ENCODE assay signal across 8 cellular contexts in the genomic region with DNA sequence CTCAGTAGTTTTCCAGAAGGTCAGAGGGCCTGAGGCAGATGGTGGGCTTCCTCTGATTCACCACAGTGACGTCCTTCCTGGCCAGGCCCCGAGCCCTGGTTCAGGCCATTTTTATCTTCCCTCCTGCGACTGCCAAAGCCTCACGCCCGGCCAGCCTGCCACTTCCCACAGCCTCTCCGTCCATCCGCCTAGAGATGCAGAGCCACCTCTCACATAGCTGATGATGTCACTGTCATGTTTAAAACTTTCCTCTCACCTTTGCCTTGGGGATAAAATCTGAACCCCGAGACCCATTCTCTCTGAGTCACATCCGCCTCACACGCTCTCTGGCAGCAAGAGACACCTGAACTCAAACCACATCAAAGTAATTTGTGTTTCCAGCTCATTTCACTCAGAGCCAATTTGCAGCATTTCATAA.
DNase-seq lines count a peak whose midpoint lies in the region; ATAC-seq, FAIRE-seq and TF ChIP-seq lines count a peak whose summit lies in the region.

No MANE protein-coding gene starts in this region.

- no peak overlapping the region for H4K8ac ChIP-seq in trophoblast cell (ENCODE audit: low read depth, low read length)

- peaks cover 0 to 2% (median 2%) of the 10 kb centered on the region in 3 donors for H3K27me3 Mint-ChIP-seq in CD14-positive monocyte (ENCODE audit: low read depth in 3 of 3)

- H3K4me3 Mint-ChIP-seq in CD14-positive monocyte = no peak overlapping the region

- H3K27ac ChIP-seq in trophoblast cell (ENCODE audit: low read depth, low read length) = no peak overlapping the region

- WGBS in trophoblast cell (ENCODE audit: extremely low coverage, insufficient coverage, insufficient read length) = no CpG with 5 or more reads among the region's 10 CpGs

- no peak overlapping the region for H2BK12ac ChIP-seq in trophoblast cell (ENCODE audit: low read length)

- H3K27ac Mint-ChIP-seq in CD14-positive monocyte = no peak overlapping the region

- TF ChIP-seq CTCF in GM12864 (IDR thresholded peaks at IDR 0.05; ENCODE audit: low read depth, low read length, missing control alignments) (no peak), bronchial epithelial cell (IDR thresholded peaks at IDR 0.05; ENCODE audit: insufficient read depth, low read length, severe bottlenecking) (no peak), CD14-positive monocyte (IDR thresholded peaks at IDR 0.05) (no peak)

- no peak overlapping the region for H4K12ac ChIP-seq in trophoblast cell (ENCODE audit: low read depth, low read length)

- no peak overlapping the region for H2BK5ac ChIP-seq in trophoblast cell (ENCODE audit: low read depth, low read length, poor library complexity)

- ATAC-seq in HG02759 (IDR thresholded peaks at IDR 0.05; ENCODE audit: unreplicated experiment) = peak; percentile 71

- no peak overlapping the region for H2BK120ac ChIP-seq in trophoblast cell (ENCODE audit: insufficient read depth, low read length, poor library complexity)

- intact Hi-C loops in CD14-positive monocyte (cut with micrococcal nuclease) = no loop called here

- peaks cover 0 to 1% (median 0%) of the 10 kb centered on the region in 7 donors for H3K9me3 Mint-ChIP-seq in CD14-positive monocyte

- H3K4me2 ChIP-seq in trophoblast cell (ENCODE audit: low read length) = no peak overlapping the region

- H3K4me3 ChIP-seq in GM12864 (ENCODE audit: low read depth, low read length) = no peak overlapping the region
- no peak overlapping the region for H3K4me3 ChIP-seq in bronchial epithelial cell (ENCODE audit: low read depth, low read length)
- H3K4me3 ChIP-seq in trophoblast cell (ENCODE audit: low read depth, low read length) = no peak overlapping the region

- H3K23ac ChIP-seq in trophoblast cell (ENCODE audit: low read length) = no peak overlapping the region

- H3K9me3 ChIP-seq in trophoblast cell (ENCODE audit: insufficient read depth, low read depth, low read length) = no peaks in the 10 kb centered on the region

- DNase-seq in GM12864 (ENCODE audit: low read depth) = peak; percentile 53
- DNase-seq in T-helper 22 cell (ENCODE audit: low read depth) = peak; percentile 70
- DNase-seq in bronchial epithelial cell (ENCODE audit: low read depth) = peak; percentile 6
- peak; percentile 47 to 77 (median 57) for DNase-seq in stimulated activated CD4-positive, alpha-beta T cell treated with anti-CD3 and anti-CD28 coated beads, TNF-alpha, amount 100 ng/mL, for 24 hours (ENCODE audit: low read depth in 3 of 3)
- no peak for DNase-seq in trophoblast cell
- DNase-seq in CD14-positive monocyte (ENCODE audit: low spot score) = no peak
- no peak for DNase-seq in SHP77 treated with DMSO at 0.1 percent for 48 hours (lab: John Stamatoyannopoulos, UW)

- no peak overlapping the region for H3K18ac ChIP-seq in trophoblast cell (ENCODE audit: low read length)

- no peak overlapping the region for H3K9ac ChIP-seq in trophoblast cell (ENCODE audit: low read length)

- H3K14ac ChIP-seq in trophoblast cell (ENCODE audit: low read length) = no peak overlapping the region

- H3K79me1 ChIP-seq in trophoblast cell (ENCODE audit: low read length) = no peaks in the 10 kb centered on the region

- H3K36me3 ChIP-seq in bronchial epithelial cell (ENCODE audit: control insufficient read depth, insufficient read depth, low read length) (no peaks in the 10 kb centered on the region), trophoblast cell (ENCODE audit: control insufficient read depth in 1 of 2, insufficient read depth in 2 of 2, low read length in 2 of 2) (no peaks in the 10 kb centered on the region)

- H3K79me2 ChIP-seq in trophoblast cell (ENCODE audit: control insufficient read depth, insufficient read depth, low read length, poor library complexity) = no peaks in the 10 kb centered on the region

- no peak for FAIRE-seq in bronchial epithelial cell (lab: Jason Lieb, UNC)

- H2AK5ac ChIP-seq in trophoblast cell (ENCODE audit: low read length) = no peak overlapping the region

- H2AFZ ChIP-seq in trophoblast cell (ENCODE audit: insufficient read depth, low read length, poor library complexity) = no peak overlapping the region

- no peaks in the 10 kb centered on the region for H3K36me3 Mint-ChIP-seq in CD14-positive monocyte

- H3K4me1 ChIP-seq in trophoblast cell (ENCODE audit: control insufficient read depth in 1 of 2, insufficient read depth in 2 of 2, low read length in 2 of 2) = no peaks in the 10 kb centered on the region

- no peak overlapping the region for H3K4ac ChIP-seq in trophoblast cell (ENCODE audit: low read depth, low read length)

- no peaks in the 10 kb centered on the region for H3K4me1 Mint-ChIP-seq in CD14-positive monocyte

- H4K91ac ChIP-seq in trophoblast cell (ENCODE audit: low read depth, low read length) = no peak overlapping the region

- H3K27me3 ChIP-seq in bronchial epithelial cell (ENCODE audit: control insufficient read depth, insufficient read depth, low read length) = no peaks in the 10 kb centered on the region
- no peaks in the 10 kb centered on the region for H3K27me3 ChIP-seq in trophoblast cell (ENCODE audit: insufficient read depth, low read length)

Comparison
In these comparisons a context has a peak if more than half of its experiments do, and no peak if none do; other contexts are left out.
1. DNase-seq: peak in GM12864 (single experiment), T-helper 22 cell (single experiment), bronchial epithelial cell (single experiment) and stimulated activated CD4-positive, alpha-beta T cell treated with anti-CD3 and anti-CD28 coated beads, TNF-alpha, amount 100 ng/mL, for 24 hours (3 of 3); none in trophoblast cell (0 of 2), CD14-positive monocyte (single experiment) and SHP77 treated with DMSO at 0.1 percent for 48 hours (single experiment).